1 cellular context compared by ENCODE assay signal in genomic region chr10:132836832-132837540, GRCh38.
TF ChIP-seq lines count a peak whose summit lies in the region.

No MANE protein-coding gene starts in this region.

TF ChIP-seq in GM23338, 12 proteins besides CTCF, POLR2A, EP300 and RAD21 (continued from another document):
- TF ChIP-seq JUNB (IDR thresholded peaks at IDR 0.05; ENCODE audit: unreplicated experiment), result no peak
- TF ChIP-seq ETS1 (IDR thresholded peaks at IDR 0.05), result no peak
